ENCODE assay signal across 1 cellular context in the genomic region with DNA sequence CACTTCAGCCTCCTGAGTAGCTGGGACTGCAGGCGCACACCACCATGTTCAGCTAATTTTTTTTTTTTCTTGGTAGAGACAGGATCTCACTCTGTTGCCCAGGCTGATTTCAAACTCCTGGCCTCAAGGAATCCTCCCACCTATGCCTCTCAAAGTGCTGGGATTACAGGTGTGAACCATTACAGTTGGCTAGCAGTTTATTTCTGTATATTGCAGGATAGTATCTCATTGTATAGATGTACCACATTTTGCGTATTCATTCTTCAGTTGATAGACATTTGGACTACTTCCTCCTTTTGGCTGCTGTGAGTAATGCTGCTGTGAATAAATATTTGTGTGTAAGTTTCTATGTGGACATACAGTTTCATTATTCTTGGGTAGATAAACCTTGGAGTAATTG.
TF ChIP-seq lines count a peak whose summit lies in the region.

No MANE protein-coding gene starts in this region.

TF ChIP-seq in K562, 482 proteins besides CTCF, POLR2A, EP300 and RAD21 (continued from another document and continues in another):
- TF ChIP-seq, protein P1, sequence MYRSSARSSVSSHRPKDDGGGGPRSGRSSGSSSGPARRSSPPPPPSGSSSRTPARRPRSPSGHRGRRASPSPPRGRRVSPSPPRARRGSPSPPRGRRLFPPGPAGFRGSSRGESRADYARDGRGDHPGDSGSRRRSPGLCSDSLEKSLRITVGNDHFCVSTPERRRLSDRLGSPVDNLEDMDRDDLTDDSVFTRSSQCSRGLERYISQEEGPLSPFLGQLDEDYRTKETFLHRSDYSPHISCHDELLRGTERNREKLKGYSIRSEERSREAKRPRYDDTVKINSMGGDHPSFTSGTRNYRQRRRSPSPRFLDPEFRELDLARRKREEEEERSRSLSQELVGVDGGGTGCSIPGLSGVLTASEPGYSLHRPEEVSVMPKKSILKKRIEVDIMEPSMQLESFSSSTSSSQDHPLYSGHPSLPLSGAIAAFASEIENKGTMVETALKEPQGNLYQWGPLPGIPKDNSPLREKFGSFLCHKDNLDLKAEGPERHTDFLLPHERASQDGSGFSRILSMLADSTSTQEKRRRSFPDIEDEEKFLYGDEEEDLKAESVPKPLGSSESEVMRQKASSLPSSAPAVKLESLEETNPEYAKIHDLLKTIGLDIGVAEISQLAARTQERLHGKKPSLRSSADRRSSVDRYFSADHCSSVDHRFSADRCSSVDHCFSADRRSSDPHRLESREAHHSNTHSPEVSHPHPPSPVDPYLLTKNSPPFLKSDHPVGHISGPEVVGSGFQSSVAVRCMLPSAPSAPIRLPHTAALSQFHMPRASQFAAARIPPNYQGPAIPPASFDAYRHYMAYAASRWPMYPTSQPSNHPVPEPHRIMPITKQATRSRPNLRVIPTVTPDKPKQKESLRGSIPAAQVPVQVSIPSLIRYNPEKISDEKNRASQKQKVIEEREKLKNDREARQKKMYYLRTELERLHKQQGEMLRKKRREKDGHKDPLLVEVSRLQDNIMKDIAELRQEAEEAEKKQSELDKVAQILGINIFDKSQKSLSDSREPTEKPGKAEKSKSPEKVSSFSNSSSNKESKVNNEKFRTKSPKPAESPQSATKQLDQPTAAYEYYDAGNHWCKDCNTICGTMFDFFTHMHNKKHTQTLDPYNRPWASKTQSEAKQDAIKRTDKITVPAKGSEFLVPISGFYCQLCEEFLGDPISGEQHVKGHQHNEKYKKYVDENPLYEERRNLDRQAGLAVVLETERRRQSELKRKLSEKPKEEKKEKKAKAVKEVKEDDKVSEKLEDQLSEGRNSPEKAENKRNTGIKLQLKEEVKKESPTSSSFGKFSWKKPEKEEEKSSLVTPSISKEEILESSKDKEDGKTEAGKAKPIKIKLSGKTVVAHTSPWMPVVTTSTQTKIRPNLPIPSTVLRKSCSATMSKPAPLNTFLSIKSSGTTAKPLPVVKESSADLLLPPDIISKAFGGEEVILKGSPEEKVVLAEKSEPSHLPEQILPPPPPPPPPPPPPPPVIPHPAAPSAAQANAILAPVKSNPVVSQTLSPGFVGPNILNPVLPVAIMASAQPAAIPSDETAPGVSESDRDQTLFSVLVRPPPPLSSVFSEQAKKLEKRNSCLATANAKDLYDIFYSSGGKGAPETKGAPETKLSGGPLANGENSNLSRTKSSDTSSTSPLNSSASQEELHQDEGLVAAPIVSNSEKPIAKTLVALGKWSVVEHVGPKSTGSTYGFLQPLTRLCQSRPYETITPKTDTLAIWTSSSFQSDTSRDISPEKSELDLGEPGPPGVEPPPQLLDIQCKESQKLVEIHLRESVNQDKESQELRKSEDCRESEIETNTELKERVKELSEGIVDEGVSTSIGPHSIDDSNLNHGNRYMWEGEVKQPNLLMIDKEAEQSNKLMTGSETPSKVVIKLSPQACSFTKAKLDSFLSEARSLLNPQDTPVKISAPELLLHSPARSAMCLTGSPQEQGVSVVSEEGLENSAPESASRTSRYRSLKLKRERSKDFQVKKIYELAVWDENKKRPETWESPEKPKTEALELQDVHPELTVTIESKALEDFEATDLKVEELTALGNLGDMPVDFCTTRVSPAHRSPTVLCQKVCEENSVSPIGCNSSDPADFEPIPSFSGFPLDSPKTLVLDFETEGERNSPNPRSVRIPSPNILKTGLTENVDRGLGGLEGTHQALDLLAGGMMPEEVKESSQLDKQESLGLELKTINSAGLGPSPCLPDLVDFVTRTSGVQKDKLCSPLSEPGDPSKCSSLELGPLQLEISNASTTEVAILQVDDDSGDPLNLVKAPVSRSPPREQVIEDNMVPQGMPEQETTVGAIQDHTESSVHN (IDR thresholded peaks at IDR 0.05; ENCODE audit: borderline replicate concordance in 1 of 2, low read depth in 1 of 2) = no peak
- peak; percentile 33; the same call in 1 of the 2 replicates for TF ChIP-seq ZNF384 (IDR thresholded peaks at IDR 0.05; ENCODE audit: low read depth, low read length)
- TF ChIP-seq TRIM28 (IDR thresholded peaks at IDR 0.05) = peak; percentile 59; the same call in 1 of the 2 replicates
- TF ChIP-seq CBX8 (IDR thresholded peaks at IDR 0.05; ENCODE audit: borderline replicate concordance, extremely low read depth, low read depth, low read length, poor library complexity, severe bottlenecking) = no peak
- TF ChIP-seq ZZZ3 (IDR thresholded peaks at IDR 0.05) = no peak
- 0 out of 2 replicates have a peak, but pooled peaks have one; percentile 38 for TF ChIP-seq DPF2 (IDR thresholded peaks at IDR 0.05)
- peak; percentile 52; the same call in 1 of the 2 replicates for TF ChIP-seq ZNF121 (CRISPR knock-in tag; conservative IDR thresholded peaks at IDR 0.05)
- TF ChIP-seq FOXM1 (IDR thresholded peaks at IDR 0.05; ENCODE audit: low read depth) = no peak
- TF ChIP-seq FOXM1 (CRISPR knock-in tag; IDR thresholded peaks at IDR 0.05; ENCODE audit: low read depth) = 0 out of 2 replicates have a peak, but pooled peaks have one; percentile 51
- TF ChIP-seq, protein P2, sequence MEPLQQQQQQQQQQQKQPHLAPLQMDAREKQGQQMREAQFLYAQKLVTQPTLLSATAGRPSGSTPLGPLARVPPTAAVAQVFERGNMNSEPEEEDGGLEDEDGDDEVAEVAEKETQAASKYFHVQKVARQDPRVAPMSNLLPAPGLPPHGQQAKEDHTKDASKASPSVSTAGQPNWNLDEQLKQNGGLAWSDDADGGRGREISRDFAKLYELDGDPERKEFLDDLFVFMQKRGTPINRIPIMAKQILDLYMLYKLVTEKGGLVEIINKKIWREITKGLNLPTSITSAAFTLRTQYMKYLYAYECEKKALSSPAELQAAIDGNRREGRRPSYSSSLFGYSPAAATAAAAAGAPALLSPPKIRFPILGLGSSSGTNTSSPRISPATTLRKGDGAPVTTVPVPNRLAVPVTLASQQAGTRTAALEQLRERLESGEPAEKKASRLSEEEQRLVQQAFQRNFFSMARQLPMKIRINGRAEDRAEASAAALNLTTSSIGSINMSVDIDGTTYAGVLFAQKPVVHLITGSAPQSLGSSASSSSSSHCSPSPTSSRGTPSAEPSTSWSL (CRISPR knock-in tag; IDR thresholded peaks at IDR 0.05; ENCODE audit: borderline replicate concordance) = no peak
- TF ChIP-seq RFX7 (CRISPR knock-in tag; IDR thresholded peaks at IDR 0.05) = no peak
- TF ChIP-seq BRF1 (IDR thresholded peaks at IDR 0.05; ENCODE audit: borderline replicate concordance, extremely low read depth, insufficient read length) = no peak
- TF ChIP-seq, protein P3, sequence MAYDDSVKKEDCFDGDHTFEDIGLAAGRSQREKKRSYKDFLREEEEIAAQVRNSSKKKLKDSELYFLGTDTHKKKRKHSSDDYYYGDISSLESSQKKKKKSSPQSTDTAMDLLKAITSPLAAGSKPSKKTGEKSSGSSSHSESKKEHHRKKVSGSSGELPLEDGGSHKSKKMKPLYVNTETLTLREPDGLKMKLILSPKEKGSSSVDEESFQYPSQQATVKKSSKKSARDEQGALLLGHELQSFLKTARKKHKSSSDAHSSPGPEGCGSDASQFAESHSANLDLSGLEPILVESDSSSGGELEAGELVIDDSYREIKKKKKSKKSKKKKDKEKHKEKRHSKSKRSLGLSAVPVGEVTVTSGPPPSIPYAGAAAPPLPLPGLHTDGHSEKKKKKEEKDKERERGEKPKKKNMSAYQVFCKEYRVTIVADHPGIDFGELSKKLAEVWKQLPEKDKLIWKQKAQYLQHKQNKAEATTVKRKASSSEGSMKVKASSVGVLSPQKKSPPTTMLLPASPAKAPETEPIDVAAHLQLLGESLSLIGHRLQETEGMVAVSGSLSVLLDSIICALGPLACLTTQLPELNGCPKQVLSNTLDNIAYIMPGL (CRISPR knock-in tag; IDR thresholded peaks at IDR 0.05) = no peak
- TF ChIP-seq NELFE (IDR thresholded peaks at IDR 0.05; ENCODE audit: insufficient read depth, insufficient read length) = no peak
- TF ChIP-seq ETV1 (tag; conservative IDR thresholded peaks at IDR 0.05; ENCODE audit: low read depth) = no peak
- TF ChIP-seq MEIS2 (IDR thresholded peaks at IDR 0.05; ENCODE audit: partially characterized antibody) = peak; percentile 28
- TF ChIP-seq BACH1 (tag; IDR thresholded peaks at IDR 0.05) = no peak
- TF ChIP-seq NFIC (IDR thresholded peaks at IDR 0.05) = no peak
- TF ChIP-seq RBM34 (IDR thresholded peaks at IDR 0.05; ENCODE audit: borderline replicate concordance, insufficient read depth, low read length) = no peak
- TF ChIP-seq, protein P4, sequence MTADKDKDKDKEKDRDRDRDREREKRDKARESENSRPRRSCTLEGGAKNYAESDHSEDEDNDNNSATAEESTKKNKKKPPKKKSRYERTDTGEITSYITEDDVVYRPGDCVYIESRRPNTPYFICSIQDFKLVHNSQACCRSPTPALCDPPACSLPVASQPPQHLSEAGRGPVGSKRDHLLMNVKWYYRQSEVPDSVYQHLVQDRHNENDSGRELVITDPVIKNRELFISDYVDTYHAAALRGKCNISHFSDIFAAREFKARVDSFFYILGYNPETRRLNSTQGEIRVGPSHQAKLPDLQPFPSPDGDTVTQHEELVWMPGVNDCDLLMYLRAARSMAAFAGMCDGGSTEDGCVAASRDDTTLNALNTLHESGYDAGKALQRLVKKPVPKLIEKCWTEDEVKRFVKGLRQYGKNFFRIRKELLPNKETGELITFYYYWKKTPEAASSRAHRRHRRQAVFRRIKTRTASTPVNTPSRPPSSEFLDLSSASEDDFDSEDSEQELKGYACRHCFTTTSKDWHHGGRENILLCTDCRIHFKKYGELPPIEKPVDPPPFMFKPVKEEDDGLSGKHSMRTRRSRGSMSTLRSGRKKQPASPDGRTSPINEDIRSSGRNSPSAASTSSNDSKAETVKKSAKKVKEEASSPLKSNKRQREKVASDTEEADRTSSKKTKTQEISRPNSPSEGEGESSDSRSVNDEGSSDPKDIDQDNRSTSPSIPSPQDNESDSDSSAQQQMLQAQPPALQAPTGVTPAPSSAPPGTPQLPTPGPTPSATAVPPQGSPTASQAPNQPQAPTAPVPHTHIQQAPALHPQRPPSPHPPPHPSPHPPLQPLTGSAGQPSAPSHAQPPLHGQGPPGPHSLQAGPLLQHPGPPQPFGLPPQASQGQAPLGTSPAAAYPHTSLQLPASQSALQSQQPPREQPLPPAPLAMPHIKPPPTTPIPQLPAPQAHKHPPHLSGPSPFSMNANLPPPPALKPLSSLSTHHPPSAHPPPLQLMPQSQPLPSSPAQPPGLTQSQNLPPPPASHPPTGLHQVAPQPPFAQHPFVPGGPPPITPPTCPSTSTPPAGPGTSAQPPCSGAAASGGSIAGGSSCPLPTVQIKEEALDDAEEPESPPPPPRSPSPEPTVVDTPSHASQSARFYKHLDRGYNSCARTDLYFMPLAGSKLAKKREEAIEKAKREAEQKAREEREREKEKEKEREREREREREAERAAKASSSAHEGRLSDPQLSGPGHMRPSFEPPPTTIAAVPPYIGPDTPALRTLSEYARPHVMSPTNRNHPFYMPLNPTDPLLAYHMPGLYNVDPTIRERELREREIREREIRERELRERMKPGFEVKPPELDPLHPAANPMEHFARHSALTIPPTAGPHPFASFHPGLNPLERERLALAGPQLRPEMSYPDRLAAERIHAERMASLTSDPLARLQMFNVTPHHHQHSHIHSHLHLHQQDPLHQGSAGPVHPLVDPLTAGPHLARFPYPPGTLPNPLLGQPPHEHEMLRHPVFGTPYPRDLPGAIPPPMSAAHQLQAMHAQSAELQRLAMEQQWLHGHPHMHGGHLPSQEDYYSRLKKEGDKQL (CRISPR knock-in tag; IDR thresholded peaks at IDR 0.05; ENCODE audit: borderline replicate concordance) = 0 out of 2 replicates have a peak, but pooled peaks have one; percentile 39
- TF ChIP-seq, protein P5, sequence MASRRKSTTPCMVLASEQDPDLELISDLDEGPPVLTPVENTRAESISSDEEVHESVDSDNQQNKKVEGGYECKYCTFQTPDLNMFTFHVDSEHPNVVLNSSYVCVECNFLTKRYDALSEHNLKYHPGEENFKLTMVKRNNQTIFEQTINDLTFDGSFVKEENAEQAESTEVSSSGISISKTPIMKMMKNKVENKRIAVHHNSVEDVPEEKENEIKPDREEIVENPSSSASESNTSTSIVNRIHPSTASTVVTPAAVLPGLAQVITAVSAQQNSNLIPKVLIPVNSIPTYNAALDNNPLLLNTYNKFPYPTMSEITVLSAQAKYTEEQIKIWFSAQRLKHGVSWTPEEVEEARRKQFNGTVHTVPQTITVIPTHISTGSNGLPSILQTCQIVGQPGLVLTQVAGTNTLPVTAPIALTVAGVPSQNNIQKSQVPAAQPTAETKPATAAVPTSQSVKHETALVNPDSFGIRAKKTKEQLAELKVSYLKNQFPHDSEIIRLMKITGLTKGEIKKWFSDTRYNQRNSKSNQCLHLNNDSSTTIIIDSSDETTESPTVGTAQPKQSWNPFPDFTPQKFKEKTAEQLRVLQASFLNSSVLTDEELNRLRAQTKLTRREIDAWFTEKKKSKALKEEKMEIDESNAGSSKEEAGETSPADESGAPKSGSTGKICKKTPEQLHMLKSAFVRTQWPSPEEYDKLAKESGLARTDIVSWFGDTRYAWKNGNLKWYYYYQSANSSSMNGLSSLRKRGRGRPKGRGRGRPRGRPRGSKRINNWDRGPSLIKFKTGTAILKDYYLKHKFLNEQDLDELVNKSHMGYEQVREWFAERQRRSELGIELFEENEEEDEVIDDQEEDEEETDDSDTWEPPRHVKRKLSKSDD (conservative IDR thresholded peaks at IDR 0.05; ENCODE audit: low read length) = no peak
- TF ChIP-seq, protein P6, sequence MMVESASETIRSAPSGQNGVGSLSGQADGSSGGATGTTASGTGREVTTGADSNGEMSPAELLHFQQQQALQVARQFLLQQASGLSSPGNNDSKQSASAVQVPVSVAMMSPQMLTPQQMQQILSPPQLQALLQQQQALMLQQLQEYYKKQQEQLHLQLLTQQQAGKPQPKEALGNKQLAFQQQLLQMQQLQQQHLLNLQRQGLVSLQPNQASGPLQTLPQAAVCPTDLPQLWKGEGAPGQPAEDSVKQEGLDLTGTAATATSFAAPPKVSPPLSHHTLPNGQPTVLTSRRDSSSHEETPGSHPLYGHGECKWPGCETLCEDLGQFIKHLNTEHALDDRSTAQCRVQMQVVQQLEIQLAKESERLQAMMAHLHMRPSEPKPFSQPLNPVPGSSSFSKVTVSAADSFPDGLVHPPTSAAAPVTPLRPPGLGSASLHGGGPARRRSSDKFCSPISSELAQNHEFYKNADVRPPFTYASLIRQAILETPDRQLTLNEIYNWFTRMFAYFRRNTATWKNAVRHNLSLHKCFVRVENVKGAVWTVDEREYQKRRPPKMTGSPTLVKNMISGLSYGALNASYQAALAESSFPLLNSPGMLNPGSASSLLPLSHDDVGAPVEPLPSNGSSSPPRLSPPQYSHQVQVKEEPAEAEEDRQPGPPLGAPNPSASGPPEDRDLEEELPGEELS (CRISPR knock-in tag; IDR thresholded peaks at IDR 0.05; ENCODE audit: borderline replicate concordance) = no peak
- no peak for TF ChIP-seq ZNF79 (CRISPR knock-in tag; IDR thresholded peaks at IDR 0.05; ENCODE audit: low read depth)
- TF ChIP-seq TBP (optimal IDR thresholded peaks at IDR 0.05; ENCODE audit: low read depth, low read length) = no peak
- no peak for TF ChIP-seq ZBTB1 (CRISPR knock-in tag; IDR thresholded peaks at IDR 0.05; ENCODE audit: borderline replicate concordance, low read depth)
- TF ChIP-seq L3MBTL2 (IDR thresholded peaks at IDR 0.05) = 0 out of 2 replicates have a peak, but pooled peaks have one; percentile 16
- TF ChIP-seq ZNF830 (CRISPR knock-in tag; IDR thresholded peaks at IDR 0.05) = no peak
- no peak for TF ChIP-seq EZH2 (IDR thresholded peaks at IDR 0.05; ENCODE audit: borderline replicate concordance, low read depth, low read length)
- TF ChIP-seq TARDBP (IDR thresholded peaks at IDR 0.05) = no peak
- no peak for TF ChIP-seq ADNP (tag; IDR thresholded peaks at IDR 0.05)
